8 cellular contexts compared by ENCODE assay signal in genomic region chr12:11652351-11653040, GRCh38. TPM values are rescaled to one million over a fixed set of nuclear protein-coding genes. Genes with fewer than 3 reads are reported as not detected.
DNase-seq lines count a peak whose midpoint lies in the region; ATAC-seq and TF ChIP-seq lines count a peak whose summit lies in the region.

No MANE protein-coding gene starts in this region.

- H3K9me3 Mint-ChIP-seq in activated B cell treated with CpG ODN at 0.5 μM for 24 hours, result no peaks in the 10 kb centered on the region
- H3K9me3 Mint-ChIP-seq in osteocyte (ENCODE audit: unreplicated experiment), result no peaks in the 10 kb centered on the region

- H3K27me3 Mint-ChIP-seq in activated B cell treated with CpG ODN at 0.5 μM for 24 hours (no peaks in the 10 kb centered on the region), osteocyte (ENCODE audit: unreplicated experiment) (no peaks in the 10 kb centered on the region)

- TF ChIP-seq CTCF in activated B cell treated with CpG ODN at 0.5 μM for 24 hours (IDR thresholded peaks at IDR 0.05), result no peak
- no peak for TF ChIP-seq CTCF in foreskin fibroblast (IDR thresholded peaks at IDR 0.05; ENCODE audit: low read depth, low read length)
- TF ChIP-seq CTCF in osteocyte (IDR thresholded peaks at IDR 0.05), result no peak

- H3K4me3 Mint-ChIP-seq in activated B cell treated with CpG ODN at 0.5 μM for 24 hours, result peak overlapping the region; percentile 99
- H3K4me3 Mint-ChIP-seq in osteocyte (ENCODE audit: unreplicated experiment), result peak overlapping the region; percentile 90

- CTCF ChIA-PET in activated B cell treated with CpG ODN at 0.5 μM for 24 hours (lab: Charles Lee), result interaction anchor here (0.6 kb wide), 1 partner anchor 381 kb away, joined by 3 read pairs; no protein-coding TSS in a partner anchor

- POLR2A ChIA-PET in activated B cell treated with CpG ODN at 0.5 μM for 24 hours (lab: Charles Lee), result interaction anchor here (0.5 to 7.7 kb wide), 7 partner anchors 17 to 194 kb away, joined by 3 to 158 read pairs (median 3); no protein-coding TSS in a partner anchor

- H3K4me1 Mint-ChIP-seq in activated B cell treated with CpG ODN at 0.5 μM for 24 hours (peaks cover 61% of the 10 kb centered on the region), osteocyte (ENCODE audit: unreplicated experiment) (peaks cover 46% of the 10 kb centered on the region)

- intact Hi-C loops in activated B cell treated with CpG ODN at 0.5 μM for 24 hours (cut with micrococcal nuclease), result loop anchor here (2.0 kb wide), 1 partner anchor 14 kb away; no protein-coding TSS in a partner anchor

- peak overlapping the region; percentile 70 to 84 for H3K4me3 ChIP-seq in foreskin fibroblast (ENCODE audit: low read depth in 1 of 2, low read length in 2 of 2)

- H3K27ac Mint-ChIP-seq in activated B cell treated with CpG ODN at 0.5 μM for 24 hours (peak overlapping the region; percentile 98), osteocyte (ENCODE audit: unreplicated experiment) (peak overlapping the region; percentile 95)

- no peak for ATAC-seq in activated B cell treated with CpG ODN at 0.5 μM for 24 hours (ENCODE audit: low read depth)

- peak; percentile 65 for DNase-seq in activated CD8-positive, alpha-beta memory T cell treated with anti-CD3 and anti-CD28 coated beads, Interleukin-2, amount 50 U/mL, for 48 hours
- DNase-seq in activated CD8-positive, alpha-beta memory T cell treated with anti-CD3 and anti-CD28 coated beads, Interleukin-2, amount 50 U/mL, for 4 hours, result no peak
- DNase-seq in HT1080 (ENCODE audit: low read depth), result peak; percentile 57
- no peak for DNase-seq in activated B cell treated with CpG ODN at 0.5 μM for 24 hours
- DNase-seq in foreskin fibroblast, result peak; percentile 56 to 68
- DNase-seq in osteocyte (ENCODE audit: extremely low spot score, unreplicated experiment), result no peak
- DNase-seq in epidermal melanocyte (ENCODE audit: insufficient read length, low spot score), result no peak
- DNase-seq in middle frontal gyrus (ENCODE audit: extremely low spot score, low spot score), result no peak

- H3K36me3 Mint-ChIP-seq in activated B cell treated with CpG ODN at 0.5 μM for 24 hours (ENCODE audit: low read depth) (peaks cover 28% of the 10 kb centered on the region), osteocyte (ENCODE audit: unreplicated experiment) (no peaks in the 10 kb centered on the region)

RNA-seq across cellular contexts. Expression of gene ETV6, which starts 3.0 kb away (rescaled TPM):
- 7.6 and 12.4 TPM in 2 replicates for total RNA-seq in HT1080 (2014; rRNA removed; shearing (Covaris generic))
- 13.4 and 17.9 TPM in 2 replicates for polyA plus RNA-seq in HT1080 (2015; cell fraction: cytosol; rRNA removed)
- polyA plus RNA-seq in HT1080 (2015; cell fraction: nucleus; rRNA removed), result 20.1 and 22.0 TPM in 2 replicates
- total RNA-seq in activated B cell treated with CpG ODN at 0.5 μM for 24 hours (116 and 130 TPM in 2 replicates), osteocyte (24.4 and 29.4 TPM in 2 replicates)

Comparison
In these comparisons a context has a peak if more than half of its experiments do, and no peak if none do; other contexts are left out.
1. DNase-seq: peak in activated CD8-positive, alpha-beta memory T cell treated with anti-CD3 and anti-CD28 coated beads, Interleukin-2, amount 50 U/mL, for 48 hours (single experiment), HT1080 (single experiment) and foreskin fibroblast (2 of 2); none in activated CD8-positive, alpha-beta memory T cell treated with anti-CD3 and anti-CD28 coated beads, Interleukin-2, amount 50 U/mL, for 4 hours (single experiment), activated B cell treated with CpG ODN at 0.5 μM for 24 hours (single experiment), osteocyte (single experiment), epidermal melanocyte (single experiment) and middle frontal gyrus (single experiment).